Comparison of ENCODE assay signal across 8 cellular contexts in the genomic region with DNA sequence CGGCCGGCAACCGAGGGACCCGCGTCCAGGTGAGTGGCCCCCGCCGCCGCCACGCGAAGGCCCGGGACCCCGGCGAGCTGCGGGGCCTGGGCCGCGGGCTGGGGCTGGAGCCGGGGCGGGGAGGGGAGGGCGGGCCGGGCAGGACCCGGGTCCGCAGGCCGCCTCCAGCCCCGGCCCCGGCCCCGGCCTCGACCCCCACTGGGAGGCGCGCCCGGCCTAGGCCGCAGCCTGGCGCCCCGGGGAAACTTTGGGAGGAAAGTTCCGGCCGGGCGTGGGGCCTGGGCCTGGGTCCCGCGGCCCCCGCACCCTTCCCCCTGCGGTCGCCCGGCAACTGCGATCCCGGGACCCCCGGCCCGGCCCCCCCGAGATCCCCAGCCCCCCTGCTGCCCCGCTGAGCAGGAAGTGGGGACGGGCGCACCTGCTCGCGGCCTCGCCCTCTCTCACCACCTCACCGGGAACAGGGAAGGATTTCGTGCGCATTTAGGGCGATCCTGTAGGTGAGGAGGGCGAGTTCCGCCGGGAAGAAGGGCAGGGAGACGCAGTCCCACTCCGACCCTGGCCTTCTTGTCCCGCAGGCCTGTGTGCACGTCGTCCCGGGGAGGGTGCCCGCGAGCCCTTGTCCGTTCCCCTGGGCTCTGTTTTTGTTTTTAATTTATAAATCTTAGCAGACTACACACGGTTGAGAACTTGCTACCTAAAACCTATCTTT. TPM values are rescaled to one million over a fixed set of nuclear protein-coding genes. Genes with fewer than 3 reads are reported as not detected.
A peak's percentile ranks its signal among the peaks of the same experiment; 100 is the strongest.
DNase-seq lines count a peak whose midpoint lies in the region; ATAC-seq lines count a peak whose summit lies in the region.

No MANE protein-coding gene starts in this region.

- DNase-seq in activated T-helper 1 cell treated with anti-CD3 and anti-CD28 coated beads, Interleukin-12 subunit alpha, Interleukin-12 subunit beta, Interleukin-2, Interleukin-4 antibody, amounts not matched to agents 30 ng/mL and 10 ng/mL and 1 ng/mL, durations not matched to agents 14 hours and 24 hours and 36 hours (ENCODE audit: low spot score), result no peak
- DNase-seq in iPS DF 6.9 (ENCODE audit: low read depth, low spot score), result no peak
- no peak for DNase-seq in cerebellar cortex (ENCODE audit: low spot score)
- no peak for DNase-seq in NAMALWA (ENCODE audit: low spot score)

- peak; percentile 13 for ATAC-seq in GM18511 (IDR thresholded peaks at IDR 0.05; ENCODE audit: unreplicated experiment)
- ATAC-seq in HG03439 (IDR thresholded peaks at IDR 0.05; ENCODE audit: unreplicated experiment), result peak; percentile 1
- peak; percentile 13 for ATAC-seq in stimulated activated memory B cell treated with anti-CD40 and anti-IgM and Interleukin-4, amounts not matched to agents 10 μg/mL and 1 μg/mL and 100 μg/mL, for 72 hours

- H3K4me3 ChIP-seq in ACC112 (ENCODE audit: low read depth, low read length), result peak overlapping the region; percentile 87
- peak overlapping the region; percentile 67 for H3K4me3 ChIP-seq in iPS DF 6.9 (ENCODE audit: low read length)

- H3K36me3 ChIP-seq in ACC112 (ENCODE audit: insufficient read depth, low read length) (no peaks in the 10 kb centered on the region), iPS DF 6.9 (ENCODE audit: control insufficient read depth, insufficient read depth, low read length) (no peaks in the 10 kb centered on the region)

- no CpG with 5 or more reads among the region's 70 CpGs for WGBS in iPS DF 6.9 (ENCODE audit: insufficient coverage, insufficient read length)

- H3K79me2 ChIP-seq in ACC112 (ENCODE audit: control insufficient read depth, insufficient read depth, low read length, unreplicated experiment), result peaks cover 24% of the 10 kb centered on the region

- H3K9me3 Mint-ChIP-seq in activated T-helper 1 cell treated with anti-CD3 and anti-CD28 coated beads, Interleukin-12 subunit alpha, Interleukin-12 subunit beta, Interleukin-2, Interleukin-4 antibody, amounts not matched to agents 30 ng/mL and 10 ng/mL and 1 ng/mL, durations not matched to agents 14 hours and 24 hours and 36 hours, result no peaks in the 10 kb centered on the region
- no peaks in the 10 kb centered on the region for H3K9me3 Mint-ChIP-seq in stimulated activated memory B cell treated with anti-CD40 and anti-IgM and Interleukin-4, amounts not matched to agents 10 μg/mL and 1 μg/mL and 100 μg/mL, for 72 hours

- H3K9me3 ChIP-seq in iPS DF 6.9 (ENCODE audit: control insufficient read depth, insufficient read depth, low read length), result no peaks in the 10 kb centered on the region

- H3K27me3 Mint-ChIP-seq in activated T-helper 1 cell treated with anti-CD3 and anti-CD28 coated beads, Interleukin-12 subunit alpha, Interleukin-12 subunit beta, Interleukin-2, Interleukin-4 antibody, amounts not matched to agents 30 ng/mL and 10 ng/mL and 1 ng/mL, durations not matched to agents 14 hours and 24 hours and 36 hours (ENCODE audit: insufficient read depth), result no peaks in the 10 kb centered on the region
- no peaks in the 10 kb centered on the region for H3K27me3 Mint-ChIP-seq in stimulated activated memory B cell treated with anti-CD40 and anti-IgM and Interleukin-4, amounts not matched to agents 10 μg/mL and 1 μg/mL and 100 μg/mL, for 72 hours

- peak overlapping the region; percentile 58 for H3K27ac Mint-ChIP-seq in activated T-helper 1 cell treated with anti-CD3 and anti-CD28 coated beads, Interleukin-12 subunit alpha, Interleukin-12 subunit beta, Interleukin-2, Interleukin-4 antibody, amounts not matched to agents 30 ng/mL and 10 ng/mL and 1 ng/mL, durations not matched to agents 14 hours and 24 hours and 36 hours
- peak overlapping the region; percentile 92 for H3K27ac Mint-ChIP-seq in stimulated activated memory B cell treated with anti-CD40 and anti-IgM and Interleukin-4, amounts not matched to agents 10 μg/mL and 1 μg/mL and 100 μg/mL, for 72 hours

- H3K27ac ChIP-seq in ACC112 (ENCODE audit: low read depth, low read length) (no peak overlapping the region), iPS DF 6.9 (ENCODE audit: low read length) (no peak overlapping the region)

- no peaks in the 10 kb centered on the region for H3K27me3 ChIP-seq in ACC112 (ENCODE audit: insufficient read depth, low read length)
- no peaks in the 10 kb centered on the region for H3K27me3 ChIP-seq in iPS DF 6.9 (ENCODE audit: control insufficient read depth, insufficient read depth, low read length)

- H3K4me1 ChIP-seq in ACC112 (ENCODE audit: control insufficient read depth, insufficient read depth, low read length, unreplicated experiment), result peaks cover 4% of the 10 kb centered on the region
- H3K4me1 ChIP-seq in iPS DF 6.9 (ENCODE audit: control insufficient read depth, insufficient read depth, low read length), result no peaks in the 10 kb centered on the region; the same call in 1 of the 2 replicates

- H3K4me1 Mint-ChIP-seq in activated T-helper 1 cell treated with anti-CD3 and anti-CD28 coated beads, Interleukin-12 subunit alpha, Interleukin-12 subunit beta, Interleukin-2, Interleukin-4 antibody, amounts not matched to agents 30 ng/mL and 10 ng/mL and 1 ng/mL, durations not matched to agents 14 hours and 24 hours and 36 hours (ENCODE audit: low read depth), result peaks cover 16% of the 10 kb centered on the region
- peaks cover 43% of the 10 kb centered on the region for H3K4me1 Mint-ChIP-seq in stimulated activated memory B cell treated with anti-CD40 and anti-IgM and Interleukin-4, amounts not matched to agents 10 μg/mL and 1 μg/mL and 100 μg/mL, for 72 hours

- intact Hi-C loops in activated T-helper 1 cell treated with anti-CD3 and anti-CD28 coated beads, Interleukin-12 subunit alpha, Interleukin-12 subunit beta, Interleukin-2, Interleukin-4 antibody, amounts not matched to agents 30 ng/mL and 10 ng/mL and 1 ng/mL, durations not matched to agents 14 hours and 24 hours and 36 hours (cut with micrococcal nuclease), result loop anchor here (1.0 to 10.0 kb wide), 10 partner anchors 18 to 1034 kb away; partner anchors contain the start of genes ADRM1, ARFGAP1, HRH3 and LSM14B

- H3K4me3 Mint-ChIP-seq in activated T-helper 1 cell treated with anti-CD3 and anti-CD28 coated beads, Interleukin-12 subunit alpha, Interleukin-12 subunit beta, Interleukin-2, Interleukin-4 antibody, amounts not matched to agents 30 ng/mL and 10 ng/mL and 1 ng/mL, durations not matched to agents 14 hours and 24 hours and 36 hours, result peak overlapping the region; percentile 85
- peak overlapping the region; percentile 81 for H3K4me3 Mint-ChIP-seq in stimulated activated memory B cell treated with anti-CD40 and anti-IgM and Interleukin-4, amounts not matched to agents 10 μg/mL and 1 μg/mL and 100 μg/mL, for 72 hours

- H3K36me3 Mint-ChIP-seq in activated T-helper 1 cell treated with anti-CD3 and anti-CD28 coated beads, Interleukin-12 subunit alpha, Interleukin-12 subunit beta, Interleukin-2, Interleukin-4 antibody, amounts not matched to agents 30 ng/mL and 10 ng/mL and 1 ng/mL, durations not matched to agents 14 hours and 24 hours and 36 hours (ENCODE audit: low read depth), result peaks cover 6% of the 10 kb centered on the region
- H3K36me3 Mint-ChIP-seq in stimulated activated memory B cell treated with anti-CD40 and anti-IgM and Interleukin-4, amounts not matched to agents 10 μg/mL and 1 μg/mL and 100 μg/mL, for 72 hours, result peaks cover 6% of the 10 kb centered on the region

- H2AFZ ChIP-seq in ACC112 (ENCODE audit: low read length, unreplicated experiment), result no peak overlapping the region

RNA-seq across cellular contexts. Expression of gene OSBPL2, which starts 0.4 kb away (rescaled TPM):
- 27.0 and 31.6 TPM in 2 replicates for total RNA-seq in activated T-helper 1 cell treated with anti-CD3 and anti-CD28 coated beads, Interleukin-12 subunit alpha, Interleukin-12 subunit beta, Interleukin-2, Interleukin-4 antibody, amounts not matched to agents 30 ng/mL and 10 ng/mL and 1 ng/mL, durations not matched to agents 14 hours and 24 hours and 36 hours

RNA-seq across cellular contexts. Expression of gene HRH3, which starts 18.6 kb away (rescaled TPM):
- total RNA-seq in activated T-helper 1 cell treated with anti-CD3 and anti-CD28 coated beads, Interleukin-12 subunit alpha, Interleukin-12 subunit beta, Interleukin-2, Interleukin-4 antibody, amounts not matched to agents 30 ng/mL and 10 ng/mL and 1 ng/mL, durations not matched to agents 14 hours and 24 hours and 36 hours, result not detected in 2 replicates

RNA-seq across cellular contexts. Expression of gene MTG2, which starts 55.9 kb away (rescaled TPM):
- 45.4 and 46.3 TPM in 2 replicates for total RNA-seq in activated T-helper 1 cell treated with anti-CD3 and anti-CD28 coated beads, Interleukin-12 subunit alpha, Interleukin-12 subunit beta, Interleukin-2, Interleukin-4 antibody, amounts not matched to agents 30 ng/mL and 10 ng/mL and 1 ng/mL, durations not matched to agents 14 hours and 24 hours and 36 hours
